11 cellular contexts compared by ENCODE assay signal in the genomic region with DNA sequence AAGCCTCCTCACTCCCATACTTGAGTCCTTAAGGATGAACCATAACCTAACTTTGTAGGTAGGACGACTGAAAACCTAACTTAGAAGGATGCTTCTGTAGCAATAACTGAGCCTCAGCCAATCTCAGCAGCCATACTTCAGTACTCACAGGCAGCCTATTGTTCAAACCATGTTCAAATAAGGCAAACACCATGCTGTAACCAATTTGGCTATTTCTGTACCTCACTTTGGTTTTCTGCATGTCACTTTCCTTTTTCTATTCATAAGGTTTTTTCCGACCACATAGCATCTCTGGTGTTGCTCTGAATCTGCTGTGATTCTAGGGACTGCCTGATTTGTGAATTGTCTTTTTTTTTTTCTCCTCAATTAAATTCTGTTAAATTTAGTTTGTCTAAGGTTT. TPM values are rescaled to one million over a fixed set of nuclear protein-coding genes. Genes with fewer than 3 reads are reported as not detected.
"Had no signal": no experiment of that assay in that cellular context is flagged by ENCODE, and none has a peak within 500 bp of the region (broad histone marks: within the 10 kb centered on the region; RNA-seq: fewer than 3 reads in every experiment).

No MANE protein-coding gene starts in this region.

RNA-seq across cellular contexts. Expression of a gene that starts 13.7 kb away (rescaled TPM):
- total RNA-seq: activated CD8-positive, alpha-beta T cell treated with anti-CD3 and anti-CD28 coated beads, Interleukin-2, amount 10 ng/mL, durations not matched to agents 7 days and 5 days; activated naive CD4-positive, alpha-beta T cell treated with anti-CD3 and anti-CD28 coated beads for 36 hours; cardiac septum; esophagus muscularis mucosa; fibroblast of villous mesenchyme; occipital lobe; progenitor cell of endocrine pancreas; right cardiac atrium; subcutaneous adipose tissue; tibial nerve had no signal
- polyA plus RNA-seq: adipose tissue, right cardiac atrium had no signal
